Comparison of ENCODE assay signal across 2 cellular contexts in genomic region chr17:32910769-32911168, GRCh38.
A peak's percentile ranks its signal among the peaks of the same experiment; 100 is the strongest.
TF ChIP-seq lines count a peak whose summit lies in the region.

No MANE protein-coding gene starts in this region.

TF ChIP-seq in HepG2, 621 proteins besides CTCF, POLR2A, EP300 and RAD21:
- TF ChIP-seq RCOR2 (CRISPR knock-in tag; IDR thresholded peaks at IDR 0.05) (no peak), KAT7 (CRISPR knock-in tag; IDR thresholded peaks at IDR 0.05; ENCODE audit: borderline replicate concordance) (no peak), SP1 (IDR thresholded peaks at IDR 0.05) (no peak), SP1 (CRISPR knock-in tag; IDR thresholded peaks at IDR 0.05) (no peak), JUNB (CRISPR knock-in tag; IDR thresholded peaks at IDR 0.05; ENCODE audit: borderline replicate concordance) (no peak), MXI1 (IDR thresholded peaks at IDR 0.05; ENCODE audit: borderline replicate concordance, low read depth, low read length) (no peak), GATA4 (IDR thresholded peaks at IDR 0.05; ENCODE audit: borderline replicate concordance, low read depth) (no peak), ZMAT3 (CRISPR knock-in tag; conservative IDR thresholded peaks at IDR 0.05) (no peak), MTA1 (CRISPR knock-in tag; IDR thresholded peaks at IDR 0.05; ENCODE audit: borderline replicate concordance) (no peak), ZFP36 (IDR thresholded peaks at IDR 0.05; ENCODE audit: borderline replicate concordance, low read depth, low read length, partially characterized antibody) (no peak)
- TF ChIP-seq, protein P1, sequence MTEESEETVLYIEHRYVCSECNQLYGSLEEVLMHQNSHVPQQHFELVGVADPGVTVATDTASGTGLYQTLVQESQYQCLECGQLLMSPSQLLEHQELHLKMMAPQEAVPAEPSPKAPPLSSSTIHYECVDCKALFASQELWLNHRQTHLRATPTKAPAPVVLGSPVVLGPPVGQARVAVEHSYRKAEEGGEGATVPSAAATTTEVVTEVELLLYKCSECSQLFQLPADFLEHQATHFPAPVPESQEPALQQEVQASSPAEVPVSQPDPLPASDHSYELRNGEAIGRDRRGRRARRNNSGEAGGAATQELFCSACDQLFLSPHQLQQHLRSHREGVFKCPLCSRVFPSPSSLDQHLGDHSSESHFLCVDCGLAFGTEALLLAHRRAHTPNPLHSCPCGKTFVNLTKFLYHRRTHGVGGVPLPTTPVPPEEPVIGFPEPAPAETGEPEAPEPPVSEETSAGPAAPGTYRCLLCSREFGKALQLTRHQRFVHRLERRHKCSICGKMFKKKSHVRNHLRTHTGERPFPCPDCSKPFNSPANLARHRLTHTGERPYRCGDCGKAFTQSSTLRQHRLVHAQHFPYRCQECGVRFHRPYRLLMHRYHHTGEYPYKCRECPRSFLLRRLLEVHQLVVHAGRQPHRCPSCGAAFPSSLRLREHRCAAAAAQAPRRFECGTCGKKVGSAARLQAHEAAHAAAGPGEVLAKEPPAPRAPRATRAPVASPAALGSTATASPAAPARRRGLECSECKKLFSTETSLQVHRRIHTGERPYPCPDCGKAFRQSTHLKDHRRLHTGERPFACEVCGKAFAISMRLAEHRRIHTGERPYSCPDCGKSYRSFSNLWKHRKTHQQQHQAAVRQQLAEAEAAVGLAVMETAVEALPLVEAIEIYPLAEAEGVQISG (CRISPR knock-in tag; IDR thresholded peaks at IDR 0.05) = no peak
- TF ChIP-seq, protein P2, sequence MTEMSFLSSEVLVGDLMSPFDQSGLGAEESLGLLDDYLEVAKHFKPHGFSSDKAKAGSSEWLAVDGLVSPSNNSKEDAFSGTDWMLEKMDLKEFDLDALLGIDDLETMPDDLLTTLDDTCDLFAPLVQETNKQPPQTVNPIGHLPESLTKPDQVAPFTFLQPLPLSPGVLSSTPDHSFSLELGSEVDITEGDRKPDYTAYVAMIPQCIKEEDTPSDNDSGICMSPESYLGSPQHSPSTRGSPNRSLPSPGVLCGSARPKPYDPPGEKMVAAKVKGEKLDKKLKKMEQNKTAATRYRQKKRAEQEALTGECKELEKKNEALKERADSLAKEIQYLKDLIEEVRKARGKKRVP (CRISPR knock-in tag; IDR thresholded peaks at IDR 0.05) = no peak
- TF ChIP-seq, protein P3, sequence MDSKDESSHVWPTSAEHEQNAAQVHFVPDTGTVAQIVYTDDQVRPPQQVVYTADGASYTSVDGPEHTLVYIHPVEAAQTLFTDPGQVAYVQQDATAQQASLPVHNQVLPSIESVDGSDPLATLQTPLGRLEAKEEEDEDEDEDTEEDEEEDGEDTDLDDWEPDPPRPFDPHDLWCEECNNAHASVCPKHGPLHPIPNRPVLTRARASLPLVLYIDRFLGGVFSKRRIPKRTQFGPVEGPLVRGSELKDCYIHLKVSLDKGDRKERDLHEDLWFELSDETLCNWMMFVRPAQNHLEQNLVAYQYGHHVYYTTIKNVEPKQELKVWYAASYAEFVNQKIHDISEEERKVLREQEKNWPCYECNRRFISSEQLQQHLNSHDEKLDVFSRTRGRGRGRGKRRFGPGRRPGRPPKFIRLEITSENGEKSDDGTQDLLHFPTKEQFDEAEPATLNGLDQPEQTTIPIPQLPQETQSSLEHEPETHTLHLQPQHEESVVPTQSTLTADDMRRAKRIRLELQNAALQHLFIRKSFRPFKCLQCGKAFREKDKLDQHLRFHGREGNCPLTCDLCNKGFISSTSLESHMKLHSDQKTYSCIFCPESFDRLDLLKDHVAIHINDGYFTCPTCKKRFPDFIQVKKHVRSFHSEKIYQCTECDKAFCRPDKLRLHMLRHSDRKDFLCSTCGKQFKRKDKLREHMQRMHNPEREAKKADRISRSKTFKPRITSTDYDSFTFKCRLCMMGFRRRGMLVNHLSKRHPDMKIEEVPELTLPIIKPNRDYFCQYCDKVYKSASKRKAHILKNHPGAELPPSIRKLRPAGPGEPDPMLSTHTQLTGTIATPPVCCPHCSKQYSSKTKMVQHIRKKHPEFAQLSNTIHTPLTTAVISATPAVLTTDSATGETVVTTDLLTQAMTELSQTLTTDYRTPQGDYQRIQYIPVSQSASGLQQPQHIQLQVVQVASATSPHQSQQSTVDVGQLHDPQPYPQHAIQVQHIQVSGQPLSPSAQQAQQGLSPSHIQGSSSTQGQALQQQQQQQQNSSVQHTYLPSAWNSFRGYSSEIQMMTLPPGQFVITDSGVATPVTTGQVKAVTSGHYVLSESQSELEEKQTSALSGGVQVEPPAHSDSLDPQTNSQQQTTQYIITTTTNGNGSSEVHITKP (CRISPR knock-in tag; IDR thresholded peaks at IDR 0.05; ENCODE audit: low read depth) = no peak
- TF ChIP-seq, protein P4, sequence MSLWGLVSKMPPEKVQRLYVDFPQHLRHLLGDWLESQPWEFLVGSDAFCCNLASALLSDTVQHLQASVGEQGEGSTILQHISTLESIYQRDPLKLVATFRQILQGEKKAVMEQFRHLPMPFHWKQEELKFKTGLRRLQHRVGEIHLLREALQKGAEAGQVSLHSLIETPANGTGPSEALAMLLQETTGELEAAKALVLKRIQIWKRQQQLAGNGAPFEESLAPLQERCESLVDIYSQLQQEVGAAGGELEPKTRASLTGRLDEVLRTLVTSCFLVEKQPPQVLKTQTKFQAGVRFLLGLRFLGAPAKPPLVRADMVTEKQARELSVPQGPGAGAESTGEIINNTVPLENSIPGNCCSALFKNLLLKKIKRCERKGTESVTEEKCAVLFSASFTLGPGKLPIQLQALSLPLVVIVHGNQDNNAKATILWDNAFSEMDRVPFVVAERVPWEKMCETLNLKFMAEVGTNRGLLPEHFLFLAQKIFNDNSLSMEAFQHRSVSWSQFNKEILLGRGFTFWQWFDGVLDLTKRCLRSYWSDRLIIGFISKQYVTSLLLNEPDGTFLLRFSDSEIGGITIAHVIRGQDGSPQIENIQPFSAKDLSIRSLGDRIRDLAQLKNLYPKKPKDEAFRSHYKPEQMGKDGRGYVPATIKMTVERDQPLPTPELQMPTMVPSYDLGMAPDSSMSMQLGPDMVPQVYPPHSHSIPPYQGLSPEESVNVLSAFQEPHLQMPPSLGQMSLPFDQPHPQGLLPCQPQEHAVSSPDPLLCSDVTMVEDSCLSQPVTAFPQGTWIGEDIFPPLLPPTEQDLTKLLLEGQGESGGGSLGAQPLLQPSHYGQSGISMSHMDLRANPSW (CRISPR knock-in tag; IDR thresholded peaks at IDR 0.05; ENCODE audit: borderline replicate concordance) = no peak

TF ChIP-seq in K562, 482 proteins besides CTCF, POLR2A, EP300 and RAD21 (continues in another document):
- TF ChIP-seq DPF2 (IDR thresholded peaks at IDR 0.05) (peak; percentile 52; the same call in 1 of the 2 replicates), ZKSCAN1 (IDR thresholded peaks at IDR 0.05; ENCODE audit: low read depth, low read length) (no peak), DMBX1 (CRISPR knock-in tag; IDR thresholded peaks at IDR 0.05; ENCODE audit: borderline replicate concordance) (0 out of 2 replicates have a peak, but pooled peaks have one; percentile 15), SP2 (IDR thresholded peaks at IDR 0.05; ENCODE audit: extremely low read depth, low read depth, low read length, poor library complexity, severe bottlenecking) (no peak), FOSL1 (tag; conservative IDR thresholded peaks at IDR 0.05) (peak; percentile 68), CREM (IDR thresholded peaks at IDR 0.05; ENCODE audit: low read depth) (0 out of 2 replicates have a peak, but pooled peaks have one; percentile 8), HLTF (IDR thresholded peaks at IDR 0.05) (no peak), U2AF2 (optimal IDR thresholded peaks at IDR 0.05; ENCODE audit: low read depth, low read length) (no peak), KAT2B (IDR thresholded peaks at IDR 0.05; ENCODE audit: low read depth, low read length) (no peak), JUND (IDR thresholded peaks at IDR 0.05; ENCODE audit: borderline replicate concordance, low read depth, low read length) (peak; percentile 73; the same call in 1 of the 2 replicates), JUND (tag; IDR thresholded peaks at IDR 0.05; ENCODE audit: borderline replicate concordance, low read depth, low read length) (peak; percentile 63; the same call in 1 of the 3 replicates), TAF9B (IDR thresholded peaks at IDR 0.05; ENCODE audit: partially characterized antibody) (no peak), ARID1B (IDR thresholded peaks at IDR 0.05) (peak; percentile 56; the same call in 1 of the 2 replicates), RBFOX2 (IDR thresholded peaks at IDR 0.05; ENCODE audit: low read depth, low read length) (no peak), TRIM25 (IDR thresholded peaks at IDR 0.05; ENCODE audit: borderline replicate concordance) (no peak), ADNP (tag; IDR thresholded peaks at IDR 0.05) (0 out of 2 replicates have a peak, but pooled peaks have one; percentile 21), ILK (tag; IDR thresholded peaks at IDR 0.05; ENCODE audit: borderline replicate concordance, low read depth) (no peak), ZNF644 (tag; IDR thresholded peaks at IDR 0.05; ENCODE audit: low read depth) (0 out of 2 replicates have a peak, but pooled peaks have one; percentile 14), E2F8 (IDR thresholded peaks at IDR 0.05; ENCODE audit: low read depth, partially characterized antibody) (no peak), ASH1L (IDR thresholded peaks at IDR 0.05; ENCODE audit: borderline replicate concordance, low read depth, partially characterized antibody) (no peak), NONO (IDR thresholded peaks at IDR 0.05; ENCODE audit: low read depth in 2 of 2, low read length in 1 of 2) (no peak), ZEB2 (IDR thresholded peaks at IDR 0.05) (0 out of 2 replicates have a peak, but pooled peaks have one; percentile 49), TEAD1 (CRISPR knock-in tag; IDR thresholded peaks at IDR 0.05) (no peak), SNRNP70 (optimal IDR thresholded peaks at IDR 0.05; ENCODE audit: low read depth, low read length) (no peak), ZC3H11A (IDR thresholded peaks at IDR 0.05; ENCODE audit: low read depth, low read length) (no peak)
- TF ChIP-seq, protein P5, sequence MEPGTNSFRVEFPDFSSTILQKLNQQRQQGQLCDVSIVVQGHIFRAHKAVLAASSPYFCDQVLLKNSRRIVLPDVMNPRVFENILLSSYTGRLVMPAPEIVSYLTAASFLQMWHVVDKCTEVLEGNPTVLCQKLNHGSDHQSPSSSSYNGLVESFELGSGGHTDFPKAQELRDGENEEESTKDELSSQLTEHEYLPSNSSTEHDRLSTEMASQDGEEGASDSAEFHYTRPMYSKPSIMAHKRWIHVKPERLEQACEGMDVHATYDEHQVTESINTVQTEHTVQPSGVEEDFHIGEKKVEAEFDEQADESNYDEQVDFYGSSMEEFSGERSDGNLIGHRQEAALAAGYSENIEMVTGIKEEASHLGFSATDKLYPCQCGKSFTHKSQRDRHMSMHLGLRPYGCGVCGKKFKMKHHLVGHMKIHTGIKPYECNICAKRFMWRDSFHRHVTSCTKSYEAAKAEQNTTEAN (CRISPR knock-in tag; IDR thresholded peaks at IDR 0.05) = no peak
- TF ChIP-seq, protein P6, sequence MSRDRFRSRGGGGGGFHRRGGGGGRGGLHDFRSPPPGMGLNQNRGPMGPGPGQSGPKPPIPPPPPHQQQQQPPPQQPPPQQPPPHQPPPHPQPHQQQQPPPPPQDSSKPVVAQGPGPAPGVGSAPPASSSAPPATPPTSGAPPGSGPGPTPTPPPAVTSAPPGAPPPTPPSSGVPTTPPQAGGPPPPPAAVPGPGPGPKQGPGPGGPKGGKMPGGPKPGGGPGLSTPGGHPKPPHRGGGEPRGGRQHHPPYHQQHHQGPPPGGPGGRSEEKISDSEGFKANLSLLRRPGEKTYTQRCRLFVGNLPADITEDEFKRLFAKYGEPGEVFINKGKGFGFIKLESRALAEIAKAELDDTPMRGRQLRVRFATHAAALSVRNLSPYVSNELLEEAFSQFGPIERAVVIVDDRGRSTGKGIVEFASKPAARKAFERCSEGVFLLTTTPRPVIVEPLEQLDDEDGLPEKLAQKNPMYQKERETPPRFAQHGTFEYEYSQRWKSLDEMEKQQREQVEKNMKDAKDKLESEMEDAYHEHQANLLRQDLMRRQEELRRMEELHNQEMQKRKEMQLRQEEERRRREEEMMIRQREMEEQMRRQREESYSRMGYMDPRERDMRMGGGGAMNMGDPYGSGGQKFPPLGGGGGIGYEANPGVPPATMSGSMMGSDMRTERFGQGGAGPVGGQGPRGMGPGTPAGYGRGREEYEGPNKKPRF (IDR thresholded peaks at IDR 0.05; ENCODE audit: low read depth, low read length) = no peak
